Comparison of ENCODE assay signal across 25 cellular contexts in genomic region chr9:130971294-130971849, GRCh38. TPM values are rescaled to one million over a fixed set of nuclear protein-coding genes. Genes with fewer than 3 reads are reported as not detected.
"Had no signal": no experiment of that assay in that cellular context is flagged by ENCODE, and none has a peak within 500 bp of the region (broad histone marks: within the 10 kb centered on the region; RNA-seq: fewer than 3 reads in every experiment).

No MANE protein-coding gene starts in this region.

- H3K27ac Mint-ChIP-seq: activated B cell treated with CpG ODN at 0.5 μM for 24 hours; activated CD4-positive, alpha-beta T cell treated with anti-CD3 and anti-CD28 coated beads, Interleukin-2, amount 10 ng/mL, durations not matched to agents 24 days and 14 days; activated CD8-positive, alpha-beta memory T cell treated with anti-CD3 and anti-CD28 coated beads, Interleukin-2, amount 10 ng/mL, durations not matched to agents 7 days and 5 days; activated naive CD4-positive, alpha-beta T cell treated with anti-CD3 and anti-CD28 coated beads, Interleukin-2, amount 50 U/mL, for 72 hours; activated T-cell treated with anti-CD3 and anti-CD28 coated beads, Interleukin-2, amount 50 U/mL, for 24 hours; T-helper 17 cell had no signal

- H3K36me3 Mint-ChIP-seq: activated CD8-positive, alpha-beta memory T cell treated with anti-CD3 and anti-CD28 coated beads, Interleukin-2, amount 10 ng/mL, durations not matched to agents 7 days and 5 days; activated naive CD4-positive, alpha-beta T cell treated with anti-CD3 and anti-CD28 coated beads, Interleukin-2, amount 50 U/mL, for 72 hours had no signal

- H3K27me3 ChIP-seq: cardiac muscle cell had no signal

- H3K9me3 Mint-ChIP-seq: activated B cell treated with CpG ODN at 0.5 μM for 24 hours; activated CD4-positive, alpha-beta T cell treated with anti-CD3 and anti-CD28 coated beads, Interleukin-2, amount 10 ng/mL, durations not matched to agents 24 days and 14 days; activated naive CD4-positive, alpha-beta T cell treated with anti-CD3 and anti-CD28 coated beads, Interleukin-2, amount 50 U/mL, for 72 hours; activated T-cell treated with anti-CD3 and anti-CD28 coated beads, Interleukin-2, amount 50 U/mL, for 24 hours; activated T-helper 1 cell treated with anti-CD3 and anti-CD28 coated beads, Interleukin-12 subunit alpha, Interleukin-12 subunit beta, Interleukin-2, Interleukin-4 antibody, amounts not matched to agents 30 ng/mL and 10 ng/mL and 1 ng/mL, durations not matched to agents 14 hours and 24 hours and 36 hours had no signal

- H3K4me3 Mint-ChIP-seq: activated B cell treated with CpG ODN at 0.5 μM for 24 hours; activated CD4-positive, alpha-beta T cell treated with anti-CD3 and anti-CD28 coated beads, Interleukin-2, amount 10 ng/mL, durations not matched to agents 24 days and 14 days; activated CD8-positive, alpha-beta memory T cell treated with anti-CD3 and anti-CD28 coated beads, Interleukin-2, amount 10 ng/mL, durations not matched to agents 7 days and 5 days; activated T-cell treated with anti-CD3 and anti-CD28 coated beads, Interleukin-2, amount 50 U/mL, for 24 hours; activated T-helper 1 cell treated with anti-CD3 and anti-CD28 coated beads, Interleukin-12 subunit alpha, Interleukin-12 subunit beta, Interleukin-2, Interleukin-4 antibody, amounts not matched to agents 30 ng/mL and 10 ng/mL and 1 ng/mL, durations not matched to agents 14 hours and 24 hours and 36 hours; T-helper 17 cell had no signal

- DNase-seq: activated B cell treated with CpG ODN at 0.5 μM for 24 hours; activated CD4-positive, alpha-beta T cell treated with anti-CD3 and anti-CD28 coated beads for 1 hour; activated CD4-positive, alpha-beta T cell treated with anti-CD3 and anti-CD28 coated beads, Interleukin-2, amount 10 ng/mL, durations not matched to agents 24 days and 14 days; activated CD4-positive, alpha-beta T cell treated with anti-CD3 and anti-CD28 coated beads, Interleukin-2, amount 50 U/mL, for 48 hours; activated CD8-positive, alpha-beta memory T cell treated with anti-CD3 and anti-CD28 coated beads, Interleukin-2, amount 10 ng/mL, durations not matched to agents 7 days and 5 days; activated effector memory CD4-positive, alpha-beta T cell treated with Interleukin-2 at 50 U/mL for 16 hours; activated naive CD4-positive, alpha-beta T cell treated with Interleukin-2 at 50 U/mL for 16 hours; activated T-cell treated with anti-CD3 and anti-CD28 coated beads, Interleukin-2, amount 50 U/mL, for 24 hours; brain microvascular endothelial cell; KG1; NCI-H1105; NCI-H1436; NCI-H1694 treated with DMSO at 0.1 percent for 48 hours; NCI-H2029 treated with DMSO at 0.1 percent for 48 hours; NCI-H345; NCI-H510A treated with DMSO at 0.1 percent for 48 hours; SHP77 treated with DMSO at 0.1 percent for 48 hours; T-helper 17 cell; T-helper 9 cell had no signal

- H3K36me3 ChIP-seq: brain microvascular endothelial cell, cardiac muscle cell had no signal

- H3K27me3 Mint-ChIP-seq: activated CD4-positive, alpha-beta T cell treated with anti-CD3 and anti-CD28 coated beads, Interleukin-2, amount 10 ng/mL, durations not matched to agents 24 days and 14 days; activated CD8-positive, alpha-beta memory T cell treated with anti-CD3 and anti-CD28 coated beads, Interleukin-2, amount 10 ng/mL, durations not matched to agents 7 days and 5 days had no signal

- H3K4me3 ChIP-seq: cardiac muscle cell had no signal

- H3K4me1 Mint-ChIP-seq: activated B cell treated with CpG ODN at 0.5 μM for 24 hours; activated CD4-positive, alpha-beta T cell treated with anti-CD3 and anti-CD28 coated beads, Interleukin-2, amount 10 ng/mL, durations not matched to agents 24 days and 14 days; activated CD8-positive, alpha-beta memory T cell treated with anti-CD3 and anti-CD28 coated beads, Interleukin-2, amount 10 ng/mL, durations not matched to agents 7 days and 5 days had no signal

- H3K27ac ChIP-seq: brain microvascular endothelial cell, cardiac muscle cell had no signal

- ATAC-seq: activated CD8-positive, alpha-beta memory T cell treated with anti-CD3 and anti-CD28 coated beads, Interleukin-2, amount 10 ng/mL, durations not matched to agents 7 days and 5 days; activated naive CD4-positive, alpha-beta T cell treated with anti-CD3 and anti-CD28 coated beads, Interleukin-2, amount 50 U/mL, for 72 hours; T-helper 17 cell had no signal

- FAIRE-seq: RCC 7860 had no signal

RNA-seq across cellular contexts. Expression of gene FIBCD1, which starts 32.3 kb away (rescaled TPM):
- total RNA-seq: activated B cell treated with CpG ODN at 0.5 μM for 24 hours; activated CD4-positive, alpha-beta T cell treated with anti-CD3 and anti-CD28 coated beads, Interleukin-2, amount 10 ng/mL, durations not matched to agents 24 days and 14 days; activated CD8-positive, alpha-beta memory T cell treated with anti-CD3 and anti-CD28 coated beads, Interleukin-2, amount 10 ng/mL, durations not matched to agents 7 days and 5 days; activated naive CD4-positive, alpha-beta T cell treated with anti-CD3 and anti-CD28 coated beads, Interleukin-2, amount 50 U/mL, for 72 hours; activated T-helper 1 cell treated with anti-CD3 and anti-CD28 coated beads, Interleukin-12 subunit alpha, Interleukin-12 subunit beta, Interleukin-2, Interleukin-4 antibody, amounts not matched to agents 30 ng/mL and 10 ng/mL and 1 ng/mL, durations not matched to agents 14 hours and 24 hours and 36 hours; T-helper 17 cell had no signal

RNA-seq across cellular contexts. Expression of gene LAMC3, which starts 37.6 kb away (rescaled TPM):
- total RNA-seq: activated B cell treated with CpG ODN at 0.5 μM for 24 hours, LHCN-M2, M059J had no signal
